Comparison of ENCODE assay signal across 19 cellular contexts in the genomic region with DNA sequence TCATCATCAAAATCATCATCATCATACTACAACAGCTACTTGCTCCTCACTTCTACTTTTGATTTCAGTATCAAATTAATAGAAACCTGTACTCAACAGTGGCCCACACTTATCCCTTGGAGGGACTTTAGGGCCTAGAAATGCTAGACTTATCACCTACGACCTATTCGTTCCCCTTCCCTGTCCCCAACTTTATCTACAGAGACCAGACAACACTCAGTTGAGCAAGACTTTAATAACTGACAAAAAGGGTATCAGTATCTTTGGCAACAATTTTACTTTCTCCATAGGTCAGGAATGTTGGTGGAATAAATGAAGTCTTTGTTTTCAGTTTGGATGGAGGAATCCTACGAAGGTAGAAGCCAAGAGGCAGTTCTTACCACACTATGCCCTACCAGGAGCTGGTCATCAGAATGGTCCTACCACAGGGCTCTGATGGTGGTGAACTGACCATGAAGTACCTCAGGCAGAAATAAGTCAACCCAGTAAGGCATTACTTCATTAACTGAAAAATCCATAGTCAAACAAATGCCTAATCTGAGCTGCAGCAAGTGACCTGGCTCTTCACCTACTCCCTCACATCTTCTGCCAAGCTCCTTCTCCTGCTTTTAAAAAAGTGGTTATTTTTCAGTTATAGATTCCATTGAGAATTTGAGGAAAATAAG.
"Had no signal": no experiment of that assay in that cellular context is flagged by ENCODE, and none has a peak within 500 bp of the region (broad histone marks: within the 10 kb centered on the region; RNA-seq: fewer than 3 reads in every experiment).

No MANE protein-coding gene starts in this region.

- FAIRE-seq: endothelial cell of umbilical vein, frontal cortex had no signal

- H3K36me3 ChIP-seq: uterus had no signal

- H3K27ac ChIP-seq: coronary artery, heart left ventricle, right atrium auricular region, sigmoid colon, skin epidermis, tibial artery, upper lobe of left lung, uterus had no signal

- H3K4me1 ChIP-seq: right atrium auricular region, sigmoid colon, tibial artery, upper lobe of left lung, uterus had no signal

- H3K27me3 ChIP-seq: heart left ventricle, right atrium auricular region, sigmoid colon, tibial artery, upper lobe of left lung, uterus had no signal

- H3K4me3 ChIP-seq: coronary artery, heart left ventricle, right atrium auricular region, sigmoid colon, skin epidermis, tibial artery, upper lobe of left lung, uterus had no signal

- ATAC-seq: heart left ventricle, left colon had no signal

- DNase-seq: effector CD4-positive, alpha-beta T cell; endodermal cell; heart left ventricle; hippocampal formation; left colon; mesendoderm; naive B cell; posterior cingulate gyrus; sigmoid colon; stimulated activated CD4-positive, alpha-beta T cell treated with anti-CD3 and anti-CD28 coated beads, Interleukin-12 subunit alpha, Interleukin-12 subunit beta, amount 100 ng/mL, for 4 hours; stimulated activated naive CD4-positive, alpha-beta T cell treated with Interleukin-2 at 50 U/mL for 16 hours; tibial artery; upper lobe of left lung; uterus had no signal

- H3K9me3 ChIP-seq: heart left ventricle, right atrium auricular region, sigmoid colon, tibial artery, upper lobe of left lung, uterus had no signal
